ENCODE assay signal across 20 cellular contexts in genomic region chr5:149211566-149211965, GRCh38.
DNase-seq lines count a peak whose midpoint lies in the region; ATAC-seq, FAIRE-seq and TF ChIP-seq lines count a peak whose summit lies in the region.
"Had no signal": no experiment of that assay in that cellular context is flagged by ENCODE, and none has a peak within 500 bp of the region (broad histone marks: within the 10 kb centered on the region; RNA-seq: fewer than 3 reads in every experiment).

No MANE protein-coding gene starts in this region.

- POLR2A ChIA-PET in HCT116 (lab: Charles Lee), result no interaction called here

- H3K4me1 ChIP-seq in HCT116 (ENCODE audit: control insufficient read depth in 1 of 2, insufficient read depth in 2 of 2, low read length in 2 of 2) (peaks cover 17 to 43% of the 10 kb centered on the region in 2 experiments), mesenchymal stem cell (ENCODE audit: control insufficient read depth, insufficient read depth, low read depth, low read length) (no peaks in the 10 kb centered on the region)
- H3K4me1 ChIP-seq: Peyer's patch had no signal

- CTCF ChIA-PET in HCT116 (lab: Charles Lee), result no interaction called here

- no peak for TF ChIP-seq CTCF in HCT116 (IDR thresholded peaks at IDR 0.05 in 2 of 3, conservative IDR thresholded peaks at IDR 0.05 in 1 of 3; ENCODE audit: borderline replicate concordance in 1 of 3, insufficient read depth in 1 of 3, low read depth in 2 of 3, low read length in 2 of 3)
- TF ChIP-seq CTCF in bronchial epithelial cell (IDR thresholded peaks at IDR 0.05; ENCODE audit: insufficient read depth, low read length, severe bottlenecking), result no peak

- H4K91ac ChIP-seq in mesenchymal stem cell (ENCODE audit: low read length), result peak overlapping the region; percentile 79

- no peaks in the 10 kb centered on the region for H4K20me1 ChIP-seq in HCT116 (ENCODE audit: insufficient read depth)

- peak overlapping the region in 1 of 2 experiments; percentile 76 for H3K4ac ChIP-seq in mesenchymal stem cell (ENCODE audit: low read depth in 1 of 2, low read length in 2 of 2)

- H3K9ac ChIP-seq in HCT116 (ENCODE audit: low read length) (no peak overlapping the region; the same call in 1 of the 2 replicates), mesenchymal stem cell (ENCODE audit: low read length) (no peak overlapping the region)
- H3K9ac ChIP-seq: KMS-11 had no signal

- no peak overlapping the region for H2AK5ac ChIP-seq in mesenchymal stem cell (ENCODE audit: low read length, severe bottlenecking)

- H3K4me2 ChIP-seq in HCT116 (ENCODE audit: low read length) (peak overlapping the region; percentile 15), mesenchymal stem cell (ENCODE audit: low read length, poor library complexity, severe bottlenecking) (no peak overlapping the region)
- H3K4me2 ChIP-seq: GM23338, KMS-11 had no signal

- peak; percentile 28 for FAIRE-seq in bronchial epithelial cell (lab: Jason Lieb, UNC)

- H3K4me3 ChIP-seq in HCT116 (replicated peaks in 1 of 2; ENCODE audit: low read depth in 1 of 2, low read length in 2 of 2), result no peak overlapping the region
- no peak overlapping the region for H3K4me3 ChIP-seq in bronchial epithelial cell (ENCODE audit: low read depth, low read length)
- no peak overlapping the region for H3K4me3 ChIP-seq in mesenchymal stem cell (ENCODE audit: insufficient read depth in 1 of 2, low read depth in 1 of 2, low read length in 2 of 2)
- no peak overlapping the region for H3K4me3 ChIP-seq in H7 (ENCODE audit: insufficient read depth, low read depth, low read length)
- H3K4me3 ChIP-seq: cardiac muscle cell, GM23338, Peyer's patch, sigmoid colon, suprapubic skin had no signal

- DNase-seq in AG08396 (ENCODE audit: low spot score), result peak; percentile 27
- DNase-seq in HCT116 (ENCODE audit: low read depth, low spot score), result no peak
- DNase-seq in bronchial epithelial cell (ENCODE audit: low read depth), result no peak
- DNase-seq in mesenchymal stem cell, result peak; percentile 92
- DNase-seq in activated naive CD4-positive, alpha-beta T cell treated with anti-CD3 and anti-CD28 coated beads, Interleukin-2, amount 50 U/mL, for 16 hours, result no peak
- DNase-seq in hypothalamus (lab: John Stamatoyannopoulos, UW), result no peak
- no peak for DNase-seq in H7
- DNase-seq: activated CD4-positive, alpha-beta T cell treated with anti-CD3 and anti-CD28 coated beads for 48 hours; activated T-cell treated with anti-CD3 and anti-CD28 coated beads for 4 hours; NCI-H1105; Peyer's patch; sigmoid colon; stimulated activated CD4-positive, alpha-beta T cell treated with anti-CD3 and anti-CD28 coated beads, Interleukin-2, amount 100 ng/mL, for 48 hours had no signal

- no TSS peak for BruUV-seq in HCT116 (replicated peaks; lab: Mats Ljungman, UMichigan)

- no peak overlapping the region for H2BK15ac ChIP-seq in mesenchymal stem cell (ENCODE audit: low read depth, poor library complexity, severe bottlenecking)

- H3K27me3 ChIP-seq in HCT116 (ENCODE audit: insufficient read depth, low read length) (no peaks in the 10 kb centered on the region), bronchial epithelial cell (ENCODE audit: control insufficient read depth, insufficient read depth, low read length) (no peaks in the 10 kb centered on the region), mesenchymal stem cell (ENCODE audit: control insufficient read depth in 1 of 2, insufficient read depth in 1 of 2, low read length in 2 of 2) (no peaks in the 10 kb centered on the region), H7 (ENCODE audit: control insufficient read depth, insufficient read depth, low read length) (no peaks in the 10 kb centered on the region)
- H3K27me3 ChIP-seq: cardiac muscle cell, Peyer's patch, sigmoid colon, suprapubic skin had no signal

- no peak overlapping the region for H3K23ac ChIP-seq in mesenchymal stem cell (ENCODE audit: low read length in 2 of 2)

- H2BK12ac ChIP-seq in mesenchymal stem cell (ENCODE audit: low read length in 2 of 2), result peak overlapping the region; percentile 1 to 37

- H2BK120ac ChIP-seq in mesenchymal stem cell (ENCODE audit: low read depth, low read length), result peak overlapping the region; percentile 39

- RAD21 ChIA-PET in HCT116 (lab: Charles Lee; ENCODE audit: low non-redundant PET in 1 of 2, low total read pairs in 2 of 2, uncharacterized antibody in 2 of 2, unreplicated experiment in 2 of 2), result no interaction called here

- peaks cover 3% of the 10 kb centered on the region; the same call in 1 of the 2 replicates for H3K9me2 ChIP-seq in HCT116 (ENCODE audit: insufficient read depth)

- TF ChIP-seq RAD21 in HCT116 (IDR thresholded peaks at IDR 0.05; ENCODE audit: low read depth), result no peak

- ATAC-seq in HCT116 (no peak), GM21576 (IDR thresholded peaks at IDR 0.05; ENCODE audit: unreplicated experiment) (no peak)
- ATAC-seq: activated naive CD4-positive, alpha-beta T cell treated with anti-CD3 and anti-CD28 coated beads, Interleukin-2, amount 50 U/mL, for 72 hours; GM23338; left colon had no signal

- peak overlapping the region; percentile 1 to 7 for H3K18ac ChIP-seq in mesenchymal stem cell (ENCODE audit: low read depth in 1 of 2, low read length in 2 of 2)

- H3K27ac ChIP-seq in HCT116 (ENCODE audit: low read depth, low read length) (no peak overlapping the region), mesenchymal stem cell (ENCODE audit: low read length, poor library complexity, severe bottlenecking) (no peak overlapping the region)
- H3K27ac ChIP-seq: cardiac muscle cell, KMS-11, suprapubic skin had no signal

- H3K79me1 ChIP-seq in mesenchymal stem cell (replicated peaks; ENCODE audit: low read length, poor library complexity, severe bottlenecking), result no peaks in the 10 kb centered on the region

- no peak overlapping the region for H2BK5ac ChIP-seq in mesenchymal stem cell (ENCODE audit: low read depth, low read length, poor library complexity, severe bottlenecking)

- H3K14ac ChIP-seq in mesenchymal stem cell (ENCODE audit: low read length in 2 of 2), result no peak overlapping the region

- H4K8ac ChIP-seq in mesenchymal stem cell (ENCODE audit: low read length), result no peak overlapping the region

- no peaks in the 10 kb centered on the region for H3K9me3 ChIP-seq in HCT116 (ENCODE audit: control insufficient read depth in 1 of 2, insufficient read depth in 1 of 2, low read depth in 1 of 2, low read length in 2 of 2)
- no peaks in the 10 kb centered on the region for H3K9me3 ChIP-seq in mesenchymal stem cell (ENCODE audit: control insufficient read depth, low read length)
- H3K9me3 ChIP-seq: Peyer's patch, sigmoid colon, suprapubic skin had no signal

- intact Hi-C loops in HCT116 (cut with micrococcal nuclease), result no loop called here

- H3K79me2 ChIP-seq in HCT116 (ENCODE audit: insufficient read depth, low read length), result no peaks in the 10 kb centered on the region

- H3K36me3 ChIP-seq in HCT116 (ENCODE audit: control insufficient read depth in 1 of 2, insufficient read depth in 2 of 2, low read length in 2 of 2) (no peaks in the 10 kb centered on the region), bronchial epithelial cell (ENCODE audit: control insufficient read depth, insufficient read depth, low read length) (no peaks in the 10 kb centered on the region), mesenchymal stem cell (ENCODE audit: control insufficient read depth in 1 of 2, insufficient read depth in 2 of 2, low read depth in 1 of 2, low read length in 2 of 2) (peaks cover 4 to 54% of the 10 kb centered on the region in 2 experiments), H7 (replicated peaks; ENCODE audit: control insufficient read depth, insufficient read depth, low read length) (no peaks in the 10 kb centered on the region)
- H3K36me3 ChIP-seq: cardiac muscle cell, Peyer's patch, sigmoid colon, suprapubic skin had no signal

- H2AFZ ChIP-seq in HCT116 (ENCODE audit: low read depth, low read length, poor library complexity, severe bottlenecking) (no peak overlapping the region), mesenchymal stem cell (ENCODE audit: low read depth, low read length) (no peak overlapping the region)
- H2AFZ ChIP-seq: GM23338 had no signal

- no peak for TF ChIP-seq POLR2A in HCT116 (IDR thresholded peaks at IDR 0.05; ENCODE audit: borderline replicate concordance, extremely low read depth, insufficient read depth, insufficient read length)

TF ChIP-seq in HCT116, 20 proteins besides CTCF, POLR2A, EP300 and RAD21:
- no peak for TF ChIP-seq TCF7L2 (IDR thresholded peaks at IDR 0.05; ENCODE audit: borderline replicate concordance, extremely low read depth, insufficient read depth, insufficient read length)
- no peak for TF ChIP-seq ZNF274 (IDR thresholded peaks at IDR 0.05; ENCODE audit: low read depth, low read length)
- TF ChIP-seq, protein P1, sequence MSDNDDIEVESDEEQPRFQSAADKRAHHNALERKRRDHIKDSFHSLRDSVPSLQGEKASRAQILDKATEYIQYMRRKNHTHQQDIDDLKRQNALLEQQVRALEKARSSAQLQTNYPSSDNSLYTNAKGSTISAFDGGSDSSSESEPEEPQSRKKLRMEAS (IDR thresholded peaks at IDR 0.05), result 0 out of 2 replicates have a peak, but pooled peaks have one; percentile 27
- no peak for TF ChIP-seq SP1 (IDR thresholded peaks at IDR 0.05; ENCODE audit: low read depth)
- no peak for TF ChIP-seq FOSL1 (IDR thresholded peaks at IDR 0.05; ENCODE audit: low read depth)
- no peak for TF ChIP-seq ZBTB33 (IDR thresholded peaks at IDR 0.05; ENCODE audit: extremely low read depth, insufficient replicate concordance, low read length)
- no peak for TF ChIP-seq CEBPB (IDR thresholded peaks at IDR 0.05; ENCODE audit: low read depth)

Comparison
In these comparisons a context has a peak if more than half of its experiments do, and no peak if none do; other contexts are left out.
1. DNase-seq: peak in AG08396 (single experiment) and mesenchymal stem cell (single experiment); none in HCT116 (single experiment), bronchial epithelial cell (single experiment), activated naive CD4-positive, alpha-beta T cell treated with anti-CD3 and anti-CD28 coated beads, Interleukin-2, amount 50 U/mL, for 16 hours (single experiment), hypothalamus (0 of 51) and H7 (single experiment).